In genomic region chr20:47318596-47319516, GRCh38 we compare ENCODE assay signal across 8 cellular contexts. TPM values are rescaled to one million over a fixed set of nuclear protein-coding genes. Genes with fewer than 3 reads are reported as not detected.
DNase-seq lines count a peak whose midpoint lies in the region; ATAC-seq and TF ChIP-seq lines count a peak whose summit lies in the region.

No MANE protein-coding gene starts in this region.

- peak overlapping the region; percentile 66 for H3K4me2 ChIP-seq in BLaER1

- peaks cover 100% of the 10 kb centered on the region for H3K4me1 ChIP-seq in BLaER1
- H3K4me1 ChIP-seq in aorta (ENCODE audit: control insufficient read depth in 1 of 2, insufficient read depth in 2 of 2, low read length in 2 of 2): no peaks in the 10 kb centered on the region

- TF ChIP-seq RAD21 in Ishikawa (IDR thresholded peaks at IDR 0.05; ENCODE audit: low read depth): no peak

- H3K9me3 Mint-ChIP-seq in activated T-cell treated with anti-CD3 and anti-CD28 coated beads, Interleukin-2, amount 50 U/mL, for 72 hours: no peaks in the 10 kb centered on the region
- H3K9me3 Mint-ChIP-seq in naive thymus-derived CD8-positive, alpha-beta T cell: no peaks in the 10 kb centered on the region

- H3K27ac ChIP-seq in BLaER1: peak overlapping the region; percentile 64
- H3K27ac ChIP-seq in aorta (ENCODE audit: low read depth in 1 of 2, low read length in 2 of 2): peak overlapping the region; percentile 99

- H3K27me3 Mint-ChIP-seq in activated T-cell treated with anti-CD3 and anti-CD28 coated beads, Interleukin-2, amount 50 U/mL, for 72 hours (ENCODE audit: low read depth): no peaks in the 10 kb centered on the region
- no peaks in the 10 kb centered on the region for H3K27me3 Mint-ChIP-seq in naive thymus-derived CD8-positive, alpha-beta T cell

- H3K9me3 ChIP-seq in BLaER1 (no peaks in the 10 kb centered on the region), aorta (ENCODE audit: control insufficient read depth, low read length) (no peaks in the 10 kb centered on the region)

- peak overlapping the region; percentile 57 for H3K9ac ChIP-seq in BLaER1

- intact Hi-C loops in aorta (cut with DNase I): loop anchor here (2.0 to 5.0 kb wide), 3 partner anchors 38 to 47 kb away; partner anchors contain the start of gene ZMYND8 (in 1 of the 2)

- H3K4me3 Mint-ChIP-seq in activated T-cell treated with anti-CD3 and anti-CD28 coated beads, Interleukin-2, amount 50 U/mL, for 72 hours: peak overlapping the region; percentile 21 to 47
- peak overlapping the region in 9 of 10 donors; percentile 36 to 73 (median 51) for H3K4me3 Mint-ChIP-seq in naive thymus-derived CD8-positive, alpha-beta T cell

- no peak for TF ChIP-seq CTCF in foreskin fibroblast (IDR thresholded peaks at IDR 0.05; ENCODE audit: low read depth, low read length)

- ATAC-seq in activated T-cell treated with anti-CD3 and anti-CD28 coated beads, Interleukin-2, amount 50 U/mL, for 72 hours (replicated peaks in 1 of 2): peak in 1 of 2 donors; percentile 12
- peak in 1 of 2 donors; percentile 40 for ATAC-seq in naive thymus-derived CD8-positive, alpha-beta T cell
- ATAC-seq in aorta (ENCODE audit: low FRiP score) (peak; percentile 70), GM21528 (IDR thresholded peaks at IDR 0.05; ENCODE audit: low FRiP score, unreplicated experiment) (no peak), GM18858 (IDR thresholded peaks at IDR 0.05; ENCODE audit: unreplicated experiment) (no peak)

- H3K36me3 ChIP-seq in BLaER1 (peaks cover 94% of the 10 kb centered on the region), aorta (ENCODE audit: control insufficient read depth in 1 of 2, insufficient read depth in 2 of 2, low read length in 1 of 2) (no peaks in the 10 kb centered on the region)

- peaks cover 54% of the 10 kb centered on the region for H3K4me1 Mint-ChIP-seq in activated T-cell treated with anti-CD3 and anti-CD28 coated beads, Interleukin-2, amount 50 U/mL, for 72 hours (ENCODE audit: low read depth)
- peaks cover 38 to 98% (median 84%) of the 10 kb centered on the region in 4 donors for H3K4me1 Mint-ChIP-seq in naive thymus-derived CD8-positive, alpha-beta T cell

- TF ChIP-seq EP300 in Ishikawa (IDR thresholded peaks at IDR 0.05; ENCODE audit: borderline replicate concordance): no peak

- H3K4me3 ChIP-seq in BLaER1 (no peak overlapping the region), foreskin fibroblast (ENCODE audit: low read depth in 1 of 2, low read length in 2 of 2) (peak overlapping the region; percentile 4 to 32), aorta (ENCODE audit: low read length in 2 of 2) (no peak overlapping the region)

- peaks cover 100% of the 10 kb centered on the region for H4K20me1 ChIP-seq in BLaER1

- H3K27me3 ChIP-seq in BLaER1 (no peaks in the 10 kb centered on the region), aorta (ENCODE audit: control insufficient read depth in 1 of 2, insufficient read depth in 2 of 2, low read length in 1 of 2) (no peaks in the 10 kb centered on the region)

- H3K27ac Mint-ChIP-seq in activated T-cell treated with anti-CD3 and anti-CD28 coated beads, Interleukin-2, amount 50 U/mL, for 72 hours: peak overlapping the region; percentile 35
- H3K27ac Mint-ChIP-seq in naive thymus-derived CD8-positive, alpha-beta T cell: peak overlapping the region; percentile 71 to 91 (median 86)

- POLR2A ChIA-PET in naive thymus-derived CD8-positive, alpha-beta T cell (lab: Charles Lee): no interaction called here

- DNase-seq in activated T-cell treated with anti-CD3 and anti-CD28 coated beads, Interleukin-2, amount 50 U/mL, for 72 hours: no peak
- DNase-seq in foreskin fibroblast (peak; percentile 78 to 83), aorta (peak; percentile 75 to 88)
- peak in 1 of 10 donors; percentile 5 for DNase-seq in naive thymus-derived CD8-positive, alpha-beta T cell

- WGBS in aorta, 2 donors: 12 to 17% methylated on average over 28 of the region's 28 CpGs

- peaks cover 0 to 5% of the 10 kb centered on the region in 2 donors for H3K36me3 Mint-ChIP-seq in activated T-cell treated with anti-CD3 and anti-CD28 coated beads, Interleukin-2, amount 50 U/mL, for 72 hours (ENCODE audit: insufficient read depth in 2 of 2)
- H3K36me3 Mint-ChIP-seq in naive thymus-derived CD8-positive, alpha-beta T cell: peaks cover 0 to 22% (median 0%) of the 10 kb centered on the region in 3 donors

TF ChIP-seq in Ishikawa, 13 proteins besides CTCF, POLR2A, EP300 and RAD21:
- 0 out of 2 replicates have a peak, but pooled peaks have one; percentile 7 for TF ChIP-seq TCF12 (IDR thresholded peaks at IDR 0.05; ENCODE audit: low read depth)
- TF ChIP-seq MAX (IDR thresholded peaks at IDR 0.05): peak; percentile 36; the same call in 1 of the 2 replicates
- TF ChIP-seq ZBTB7A (IDR thresholded peaks at IDR 0.05; ENCODE audit: low read depth): no peak; the same call in 1 of the 2 replicates

RNA-seq across cellular contexts. Expression of gene ZMYND8, which starts 37.6 kb away (rescaled TPM):
- 10 to 100 TPM; 34.3 to 40.1 TPM for total RNA-seq in activated T-cell treated with anti-CD3 and anti-CD28 coated beads, Interleukin-2, amount 50 U/mL, for 72 hours
- total RNA-seq in naive thymus-derived CD8-positive, alpha-beta T cell: 10 to 100 TPM; 61.8 to 67.8 TPM
- 10 to 100 TPM in 2 of 3 donors, 1 to 10 TPM in 1; 8.9 to 20.4 (median 13.5) TPM for polyA plus RNA-seq in naive thymus-derived CD8-positive, alpha-beta T cell
- total RNA-seq in aorta: 10 to 100 TPM; 19.1 to 27.4 TPM
- 1 to 10 TPM; 4.5 to 9.1 TPM for polyA plus RNA-seq in aorta

Comparison
In these comparisons a context has a peak if more than half of its experiments do, and no peak if none do; other contexts are left out.
1. H3K4me3 ChIP-seq: peak in foreskin fibroblast (2 of 2); none in BLaER1 (single experiment) and aorta (0 of 2).
2. DNase-seq: peak in foreskin fibroblast (2 of 2) and aorta (2 of 2); none in activated T-cell treated with anti-CD3 and anti-CD28 coated beads, Interleukin-2, amount 50 U/mL, for 72 hours (0 of 2).